Comparison of ENCODE assay signal across 1 cellular context in genomic region chr2:85413592-85414421, GRCh38.
TF ChIP-seq lines count a peak whose summit lies in the region.

No MANE protein-coding gene starts in this region.

TF ChIP-seq in liver, 16 proteins besides CTCF, POLR2A, EP300 and RAD21 (continued from another document):
- TF ChIP-seq, protein P1, sequence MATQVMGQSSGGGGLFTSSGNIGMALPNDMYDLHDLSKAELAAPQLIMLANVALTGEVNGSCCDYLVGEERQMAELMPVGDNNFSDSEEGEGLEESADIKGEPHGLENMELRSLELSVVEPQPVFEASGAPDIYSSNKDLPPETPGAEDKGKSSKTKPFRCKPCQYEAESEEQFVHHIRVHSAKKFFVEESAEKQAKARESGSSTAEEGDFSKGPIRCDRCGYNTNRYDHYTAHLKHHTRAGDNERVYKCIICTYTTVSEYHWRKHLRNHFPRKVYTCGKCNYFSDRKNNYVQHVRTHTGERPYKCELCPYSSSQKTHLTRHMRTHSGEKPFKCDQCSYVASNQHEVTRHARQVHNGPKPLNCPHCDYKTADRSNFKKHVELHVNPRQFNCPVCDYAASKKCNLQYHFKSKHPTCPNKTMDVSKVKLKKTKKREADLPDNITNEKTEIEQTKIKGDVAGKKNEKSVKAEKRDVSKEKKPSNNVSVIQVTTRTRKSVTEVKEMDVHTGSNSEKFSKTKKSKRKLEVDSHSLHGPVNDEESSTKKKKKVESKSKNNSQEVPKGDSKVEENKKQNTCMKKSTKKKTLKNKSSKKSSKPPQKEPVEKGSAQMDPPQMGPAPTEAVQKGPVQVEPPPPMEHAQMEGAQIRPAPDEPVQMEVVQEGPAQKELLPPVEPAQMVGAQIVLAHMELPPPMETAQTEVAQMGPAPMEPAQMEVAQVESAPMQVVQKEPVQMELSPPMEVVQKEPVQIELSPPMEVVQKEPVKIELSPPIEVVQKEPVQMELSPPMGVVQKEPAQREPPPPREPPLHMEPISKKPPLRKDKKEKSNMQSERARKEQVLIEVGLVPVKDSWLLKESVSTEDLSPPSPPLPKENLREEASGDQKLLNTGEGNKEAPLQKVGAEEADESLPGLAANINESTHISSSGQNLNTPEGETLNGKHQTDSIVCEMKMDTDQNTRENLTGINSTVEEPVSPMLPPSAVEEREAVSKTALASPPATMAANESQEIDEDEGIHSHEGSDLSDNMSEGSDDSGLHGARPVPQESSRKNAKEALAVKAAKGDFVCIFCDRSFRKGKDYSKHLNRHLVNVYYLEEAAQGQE (IDR thresholded peaks at IDR 0.05), result no peak
- TF ChIP-seq, protein P2, sequence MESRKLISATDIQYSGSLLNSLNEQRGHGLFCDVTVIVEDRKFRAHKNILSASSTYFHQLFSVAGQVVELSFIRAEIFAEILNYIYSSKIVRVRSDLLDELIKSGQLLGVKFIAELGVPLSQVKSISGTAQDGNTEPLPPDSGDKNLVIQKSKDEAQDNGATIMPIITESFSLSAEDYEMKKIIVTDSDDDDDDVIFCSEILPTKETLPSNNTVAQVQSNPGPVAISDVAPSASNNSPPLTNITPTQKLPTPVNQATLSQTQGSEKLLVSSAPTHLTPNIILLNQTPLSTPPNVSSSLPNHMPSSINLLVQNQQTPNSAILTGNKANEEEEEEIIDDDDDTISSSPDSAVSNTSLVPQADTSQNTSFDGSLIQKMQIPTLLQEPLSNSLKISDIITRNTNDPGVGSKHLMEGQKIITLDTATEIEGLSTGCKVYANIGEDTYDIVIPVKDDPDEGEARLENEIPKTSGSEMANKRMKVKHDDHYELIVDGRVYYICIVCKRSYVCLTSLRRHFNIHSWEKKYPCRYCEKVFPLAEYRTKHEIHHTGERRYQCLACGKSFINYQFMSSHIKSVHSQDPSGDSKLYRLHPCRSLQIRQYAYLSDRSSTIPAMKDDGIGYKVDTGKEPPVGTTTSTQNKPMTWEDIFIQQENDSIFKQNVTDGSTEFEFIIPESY (IDR thresholded peaks at IDR 0.05), result no peak
- TF ChIP-seq NR2F2 (IDR thresholded peaks at IDR 0.05) (no peak), YY1 (IDR thresholded peaks at IDR 0.05) (no peak), RXRA (IDR thresholded peaks at IDR 0.05) (no peak)
- TF ChIP-seq, protein P3, sequence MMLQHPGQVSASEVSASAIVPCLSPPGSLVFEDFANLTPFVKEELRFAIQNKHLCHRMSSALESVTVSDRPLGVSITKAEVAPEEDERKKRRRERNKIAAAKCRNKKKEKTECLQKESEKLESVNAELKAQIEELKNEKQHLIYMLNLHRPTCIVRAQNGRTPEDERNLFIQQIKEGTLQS (IDR thresholded peaks at IDR 0.05), result no peak
TF ChIP-seq in liver: peak in this region for 0.
